Comparison of ENCODE assay signal across 9 cellular contexts in genomic region chr1:9835758-9836631, GRCh38. TPM values are rescaled to one million over a fixed set of nuclear protein-coding genes. Genes with fewer than 3 reads are reported as not detected.
DNase-seq lines count a peak whose midpoint lies in the region; ATAC-seq and TF ChIP-seq lines count a peak whose summit lies in the region.
"Had no signal": no experiment of that assay in that cellular context is flagged by ENCODE, and none has a peak within 500 bp of the region (broad histone marks: within the 10 kb centered on the region; RNA-seq: fewer than 3 reads in every experiment).

No MANE protein-coding gene starts in this region.

- no peak for TF ChIP-seq POLR2A in vagina (IDR thresholded peaks at IDR 0.05)

- H3K36me3 ChIP-seq in vagina: no peaks in the 10 kb centered on the region

- no peaks in the 10 kb centered on the region for H3K27me3 Mint-ChIP-seq in mesothelial cell of epicardium (ENCODE audit: low read depth)
- H3K27me3 Mint-ChIP-seq: B cell had no signal

- H3K4me3 Mint-ChIP-seq in mesothelial cell of epicardium: no peak overlapping the region
- no peak overlapping the region for H3K4me3 Mint-ChIP-seq in stimulated activated effector memory CD8-positive, alpha-beta T cell treated with anti-CD3 and anti-CD28 coated beads, Interleukin-12 subunit alpha, Interleukin-12 subunit beta, amount 100 ng/mL, for 72 hours
- H3K4me3 Mint-ChIP-seq: B cell had no signal

- intact Hi-C loops in vagina (cut with DNase I): no loop called here

- TF ChIP-seq CTCF in cardiac fibroblast (IDR thresholded peaks at IDR 0.05; ENCODE audit: low read depth, low read length) (no peak), vagina (IDR thresholded peaks at IDR 0.05) (no peak), mesothelial cell of epicardium (IDR thresholded peaks at IDR 0.05; ENCODE audit: unreplicated experiment) (no peak)

- H3K27me3 ChIP-seq in vagina: no peaks in the 10 kb centered on the region

- H3K27ac Mint-ChIP-seq in mesothelial cell of epicardium: no peak overlapping the region
- no peak overlapping the region for H3K27ac Mint-ChIP-seq in stimulated activated effector memory CD8-positive, alpha-beta T cell treated with anti-CD3 and anti-CD28 coated beads, Interleukin-12 subunit alpha, Interleukin-12 subunit beta, amount 100 ng/mL, for 72 hours
- H3K27ac Mint-ChIP-seq: B cell had no signal

- H3K4me1 ChIP-seq in vagina: peaks cover 35% of the 10 kb centered on the region

- peaks cover 8% of the 10 kb centered on the region for H3K4me1 Mint-ChIP-seq in mesothelial cell of epicardium
- H3K4me1 Mint-ChIP-seq in stimulated activated effector memory CD8-positive, alpha-beta T cell treated with anti-CD3 and anti-CD28 coated beads, Interleukin-12 subunit alpha, Interleukin-12 subunit beta, amount 100 ng/mL, for 72 hours: no peaks in the 10 kb centered on the region
- H3K4me1 Mint-ChIP-seq: B cell had no signal

- DNase-seq in NCI-H524 (lab: John Stamatoyannopoulos, UW): peak; percentile 84
- DNase-seq in NCI-H524 treated with DMSO at 0.1 percent for 48 hours (lab: John Stamatoyannopoulos, UW): no peak
- DNase-seq in cardiac fibroblast (ENCODE audit: low read depth in 2 of 2): peak; percentile 9 to 60
- DNase-seq in left lobe of liver (ENCODE audit: low spot score): no peak
- DNase-seq in vagina (ENCODE audit: extremely low spot score in 2 of 2): peak; percentile 90 to 98
- no peak for DNase-seq in DMS114 treated with DMSO at 0.1 percent for 48 hours (lab: John Stamatoyannopoulos, UW; ENCODE audit: unreplicated experiment)
- no peak for DNase-seq in mesothelial cell of epicardium (ENCODE audit: low spot score in 2 of 2, unreplicated experiment in 2 of 2)
- no peak for DNase-seq in stimulated activated effector memory CD8-positive, alpha-beta T cell treated with anti-CD3 and anti-CD28 coated beads, Interleukin-12 subunit alpha, Interleukin-12 subunit beta, amount 100 ng/mL, for 72 hours (ENCODE audit: low spot score in 2 of 2)

- no peaks in the 10 kb centered on the region for H3K36me3 Mint-ChIP-seq in mesothelial cell of epicardium
- no peaks in the 10 kb centered on the region for H3K36me3 Mint-ChIP-seq in stimulated activated effector memory CD8-positive, alpha-beta T cell treated with anti-CD3 and anti-CD28 coated beads, Interleukin-12 subunit alpha, Interleukin-12 subunit beta, amount 100 ng/mL, for 72 hours

- H3K4me3 ChIP-seq in cardiac fibroblast (replicated peaks in 1 of 2; ENCODE audit: low read depth in 2 of 2, low read length in 2 of 2): no peak overlapping the region
- peak overlapping the region in 1 of 2 donors; percentile 11 for H3K4me3 ChIP-seq in vagina

- H3K9me3 Mint-ChIP-seq in mesothelial cell of epicardium: no peaks in the 10 kb centered on the region
- H3K9me3 Mint-ChIP-seq in stimulated activated effector memory CD8-positive, alpha-beta T cell treated with anti-CD3 and anti-CD28 coated beads, Interleukin-12 subunit alpha, Interleukin-12 subunit beta, amount 100 ng/mL, for 72 hours: no peaks in the 10 kb centered on the region

- peak; percentile 67 for ATAC-seq in left lobe of liver
- no peak for ATAC-seq in stimulated activated effector memory CD8-positive, alpha-beta T cell treated with anti-CD3 and anti-CD28 coated beads, Interleukin-12 subunit alpha, Interleukin-12 subunit beta, amount 100 ng/mL, for 72 hours

- no peaks in the 10 kb centered on the region for H3K9me3 ChIP-seq in vagina

- peak overlapping the region; percentile 35 for H3K27ac ChIP-seq in vagina

RNA-seq across cellular contexts. Expression of gene CLSTN1, which starts 12.2 kb away (rescaled TPM):
- total RNA-seq in left lobe of liver (8.1 TPM), vagina (96.5 TPM), mesothelial cell of epicardium (125 to 127 TPM (median 127 TPM) in 3 replicates)

Comparison
In these comparisons a context has a peak if more than half of its experiments do, and no peak if none do; other contexts are left out.
1. DNase-seq: peak in NCI-H524 (2 of 2), cardiac fibroblast (2 of 2) and vagina (2 of 2); none in NCI-H524 treated with DMSO at 0.1 percent for 48 hours (single experiment), left lobe of liver (single experiment), DMS114 treated with DMSO at 0.1 percent for 48 hours (single experiment), mesothelial cell of epicardium (0 of 2) and stimulated activated effector memory CD8-positive, alpha-beta T cell treated with anti-CD3 and anti-CD28 coated beads, Interleukin-12 subunit alpha, Interleukin-12 subunit beta, amount 100 ng/mL, for 72 hours (0 of 2).
2. RNA of gene CLSTN1, which starts 12.2 kb away (total RNA-seq): 125 to 127 TPM in mesothelial cell of epicardium and 96.5 TPM in vagina (single experiment); 8.1 TPM in left lobe of liver (single experiment); every median in the first group is over 10 times any median in the second.